35 cellular contexts compared by ENCODE assay signal in the genomic region with DNA sequence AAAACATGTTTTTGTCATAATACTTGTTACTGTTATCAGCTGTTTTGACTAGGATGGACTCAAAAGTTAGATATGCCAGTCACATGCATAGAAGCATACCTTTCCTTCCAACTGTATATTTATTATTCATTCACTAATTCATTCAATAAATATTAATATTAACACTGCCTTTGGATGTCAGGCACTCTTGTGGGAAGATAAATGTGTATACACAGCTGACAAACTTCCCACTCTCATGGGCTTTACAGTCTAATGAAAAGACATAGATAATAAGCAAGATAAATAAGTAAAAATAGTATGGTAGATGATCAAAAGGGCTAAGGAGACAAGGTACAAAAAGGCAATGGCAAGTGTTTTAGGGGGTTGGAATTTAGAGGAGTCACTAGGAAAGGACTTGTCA.
DNase-seq lines count a peak whose midpoint lies in the region; ATAC-seq, FAIRE-seq and TF ChIP-seq lines count a peak whose summit lies in the region.
"Had no signal": no experiment of that assay in that cellular context is flagged by ENCODE, and none has a peak within 500 bp of the region (broad histone marks: within the 10 kb centered on the region; RNA-seq: fewer than 3 reads in every experiment).

No MANE protein-coding gene starts in this region.

- H3K27me3 Mint-ChIP-seq in activated naive CD4-positive, alpha-beta T cell treated with anti-CD3 and anti-CD28 coated beads, Interleukin-2, amount 50 U/mL, for 24 hours, result no peaks in the 10 kb centered on the region
- H3K27me3 Mint-ChIP-seq in nephron (ENCODE audit: low read depth), result no peaks in the 10 kb centered on the region
- H3K27me3 Mint-ChIP-seq: B cell; CD4-positive, alpha-beta memory T cell; CD4-positive, alpha-beta T cell; CD4-positive, CD25-positive, alpha-beta regulatory T cell had no signal

- TF ChIP-seq CTCF in body of pancreas (IDR thresholded peaks at IDR 0.05) (no peak), nephron (IDR thresholded peaks at IDR 0.05; ENCODE audit: unreplicated experiment in 3 of 3) (no peak), pancreas (IDR thresholded peaks at IDR 0.05) (no peak)

- no peaks in the 10 kb centered on the region for H3K36me3 Mint-ChIP-seq in activated naive CD4-positive, alpha-beta T cell treated with anti-CD3 and anti-CD28 coated beads, Interleukin-2, amount 50 U/mL, for 24 hours
- H3K36me3 Mint-ChIP-seq in nephron (ENCODE audit: low read depth), result no peaks in the 10 kb centered on the region
- H3K36me3 Mint-ChIP-seq: CD14-positive monocyte; CD4-positive, alpha-beta memory T cell; CD4-positive, CD25-positive, alpha-beta regulatory T cell; CD8-positive, alpha-beta memory T cell; CD8-positive, alpha-beta T cell had no signal

- H3K9me3 ChIP-seq in body of pancreas, result peaks cover 0 to 3% (median 0%) of the 10 kb centered on the region in 3 donors
- no peaks in the 10 kb centered on the region for H3K9me3 ChIP-seq in pancreas
- H3K9me3 ChIP-seq: A549, BE2C, BLaER1, Caco-2 had no signal

- ATAC-seq in body of pancreas (peak; percentile 48), pancreas (peak in 3 of 4 donors; percentile 64 to 86 (median 74))
- ATAC-seq: A549; CD8-positive, alpha-beta T cell had no signal

- H3K4me3 ChIP-seq in body of pancreas, result no peak overlapping the region
- no peak overlapping the region for H3K4me3 ChIP-seq in pancreas
- H3K4me3 ChIP-seq in H7 (ENCODE audit: insufficient read depth, low read depth, low read length), result no peak overlapping the region
- H3K4me3 ChIP-seq: A549; BLaER1; BLaER1 treated with 17β-estradiol and CSF1 and Interleukin-3, amounts not matched to agents 10 nM and 100 nM had no signal

- H3K27ac Mint-ChIP-seq in activated naive CD4-positive, alpha-beta T cell treated with anti-CD3 and anti-CD28 coated beads, Interleukin-2, amount 50 U/mL, for 24 hours, result peak overlapping the region; percentile 48
- peak overlapping the region in 2 of 3 experiments; percentile 3 to 8 for H3K27ac Mint-ChIP-seq in nephron
- H3K27ac Mint-ChIP-seq: B cell; CD14-positive monocyte; CD4-positive, alpha-beta memory T cell; CD4-positive, alpha-beta T cell; CD4-positive, CD25-positive, alpha-beta regulatory T cell; CD8-positive, alpha-beta memory T cell; CD8-positive, alpha-beta T cell had no signal

- no peaks in the 10 kb centered on the region for H3K4me1 Mint-ChIP-seq in activated naive CD4-positive, alpha-beta T cell treated with anti-CD3 and anti-CD28 coated beads, Interleukin-2, amount 50 U/mL, for 24 hours
- peaks cover 9% of the 10 kb centered on the region for H3K4me1 Mint-ChIP-seq in nephron
- H3K4me1 Mint-ChIP-seq: B cell; CD14-positive monocyte; CD4-positive, alpha-beta memory T cell; CD4-positive, CD25-positive, alpha-beta regulatory T cell; CD8-positive, alpha-beta memory T cell had no signal

- FAIRE-seq in pancreas (lab: Jason Lieb, UNC), result no peak
- FAIRE-seq: A549, D721Med had no signal

- intact Hi-C loops in body of pancreas (cut with DNase I) (no loop called here), pancreas (cut with DNase I) (no loop called here)

- no peak for TF ChIP-seq POLR2A in body of pancreas (IDR thresholded peaks at IDR 0.05)

- no peaks in the 10 kb centered on the region for H3K27me3 ChIP-seq in body of pancreas
- no peaks in the 10 kb centered on the region for H3K27me3 ChIP-seq in pancreas
- H3K27me3 ChIP-seq in H7 (ENCODE audit: control insufficient read depth, insufficient read depth, low read length), result no peaks in the 10 kb centered on the region
- H3K27me3 ChIP-seq: BE2C; BLaER1; BLaER1 treated with 17β-estradiol and CSF1 and Interleukin-3, amounts not matched to agents 10 nM and 100 nM had no signal

- H3K4me3 Mint-ChIP-seq in activated naive CD4-positive, alpha-beta T cell treated with anti-CD3 and anti-CD28 coated beads, Interleukin-2, amount 50 U/mL, for 24 hours, result no peak overlapping the region
- H3K4me3 Mint-ChIP-seq in nephron, result no peak overlapping the region
- H3K4me3 Mint-ChIP-seq: B cell; CD14-positive monocyte; CD4-positive, alpha-beta memory T cell; CD4-positive, alpha-beta T cell; CD4-positive, CD25-positive, alpha-beta regulatory T cell; CD8-positive, alpha-beta memory T cell; CD8-positive, alpha-beta T cell had no signal

- H3K9me3 Mint-ChIP-seq in activated naive CD4-positive, alpha-beta T cell treated with anti-CD3 and anti-CD28 coated beads, Interleukin-2, amount 50 U/mL, for 24 hours, result no peaks in the 10 kb centered on the region
- H3K9me3 Mint-ChIP-seq in nephron, result peaks cover 13% of the 10 kb centered on the region

- H3K36me3 ChIP-seq in body of pancreas (replicated peaks in 1 of 2; ENCODE audit: insufficient read depth in 1 of 2, low read depth in 2 of 2) (no peaks in the 10 kb centered on the region), pancreas (no peaks in the 10 kb centered on the region), H7 (replicated peaks; ENCODE audit: control insufficient read depth, insufficient read depth, low read length) (no peaks in the 10 kb centered on the region)
- H3K36me3 ChIP-seq: BE2C; BLaER1; BLaER1 treated with 17β-estradiol and CSF1 and Interleukin-3, amounts not matched to agents 10 nM and 100 nM had no signal

- DNase-seq in activated naive CD4-positive, alpha-beta T cell (lab: John Stamatoyannopoulos, UW), result no peak
- DNase-seq in body of pancreas (peak in 1 of 4 donors; percentile 9), pancreas (peak in 1 of 6 donors; percentile 21), H7 (no peak), C1 segment of cervical spinal cord (lab: John Stamatoyannopoulos, UW) (no peak)
- DNase-seq in NK-92 treated with Interleukin-12 subunit alpha and Interleukin-12 subunit beta, amount 100 ng/mL, for 24 hours (lab: John Stamatoyannopoulos, UW), result no peak
- DNase-seq: 8988T; ACHN; AML-193; BE2C; Caco-2; Calu3; CD4-positive, alpha-beta memory T cell; CD4-positive, alpha-beta T cell; CD4-positive, CD25-positive, alpha-beta regulatory T cell; CD8-positive, alpha-beta memory T cell; CD8-positive, alpha-beta T cell; COR-L47; DMS 273 treated with DMSO at 0.1 percent for 48 hours; DMS153; DMS53; DMS79; DMS79 treated with DMSO at 0.1 percent for 48 hours; DND-41; EL had no signal

- H3K4me1 ChIP-seq in body of pancreas (peaks cover 5% of the 10 kb centered on the region), pancreas (peaks cover 0 to 18% (median 0%) of the 10 kb centered on the region in 3 donors)
- H3K4me1 ChIP-seq: A549; BE2C; BLaER1; BLaER1 treated with 17β-estradiol and CSF1 and Interleukin-3, amounts not matched to agents 10 nM and 100 nM; Caco-2 had no signal

- H3K27ac ChIP-seq in body of pancreas (no peak overlapping the region), pancreas (no peak overlapping the region)
- H3K27ac ChIP-seq: 22Rv1; A549; BLaER1; BLaER1 treated with 17β-estradiol and CSF1 and Interleukin-3, amounts not matched to agents 10 nM and 100 nM; C4-2B had no signal
